ENCODE assay signal across 8 cellular contexts in genomic region chr5:65928341-65928752, GRCh38. TPM values are rescaled to one million over a fixed set of nuclear protein-coding genes. Genes with fewer than 3 reads are reported as not detected.
DNase-seq lines count a peak whose midpoint lies in the region; TF ChIP-seq lines count a peak whose summit lies in the region.

No MANE protein-coding gene starts in this region.

- CTCF ChIA-PET in CD4-positive, alpha-beta memory T cell (lab: Charles Lee; ENCODE audit: partially characterized antibody) = interaction anchor here (0.7 kb wide), 1 partner anchor 366 kb away, joined by 3 read pairs; the partner anchor contains the start of gene CENPK

- peak overlapping the region; percentile 95 to 99 (median 97) for H3K4me3 Mint-ChIP-seq in CD4-positive, alpha-beta memory T cell

- peak in 1 of 5 donors; percentile 6 for DNase-seq in CD4-positive, alpha-beta memory T cell
- DNase-seq in glomerular visceral epithelial cell (ENCODE audit: extremely low spot score) = no peak
- no peak for DNase-seq in T-helper 9 cell
- DNase-seq in occipital lobe (lab: John Stamatoyannopoulos, UW) = no peak
- no peak for DNase-seq in NK-92 treated with Interleukin-12 subunit alpha and Interleukin-12 subunit beta, amount 100 ng/mL, for 24 hours (lab: John Stamatoyannopoulos, UW)

- peak overlapping the region; percentile 89 to 99 (median 97) for H3K27ac Mint-ChIP-seq in CD4-positive, alpha-beta memory T cell

- H3K27me3 Mint-ChIP-seq in CD4-positive, alpha-beta memory T cell = no peaks in the 10 kb centered on the region

- WGBS in ectodermal cell, 2 experiments = 42 to 50% methylated on average over 2 to 5 of the region's 5 CpGs

- no peak for TF ChIP-seq EP300 in neural cell (conservative IDR thresholded peaks at IDR 0.05; ENCODE audit: poor library complexity, severe bottlenecking)

- H3K4me2 ChIP-seq in Loucy (ENCODE audit: low read depth, low read length, poor library complexity, severe bottlenecking) (peak overlapping the region; percentile 85), neural cell (ENCODE audit: low read length) (peak overlapping the region; percentile 82)

- H3K9me2 ChIP-seq in Loucy (replicated peaks; ENCODE audit: low read depth, low read length) (no peaks in the 10 kb centered on the region), neural cell (ENCODE audit: insufficient read depth, low read length) (no peaks in the 10 kb centered on the region)

- H2AFZ ChIP-seq in Loucy (ENCODE audit: low read length) (no peak overlapping the region), neural cell (ENCODE audit: low read depth, low read length) (no peak overlapping the region)

- no peaks in the 10 kb centered on the region for H3K27me3 ChIP-seq in CD4-positive, alpha-beta memory T cell (ENCODE audit: insufficient read depth, low read length)
- H3K27me3 ChIP-seq in Loucy (ENCODE audit: insufficient read depth, low read length, poor library complexity, severe bottlenecking) (no peaks in the 10 kb centered on the region), ectodermal cell (ENCODE audit: control insufficient read depth, insufficient read depth, low read length, poor library complexity, severe bottlenecking) (peaks cover 14% of the 10 kb centered on the region), neural cell (ENCODE audit: insufficient read depth, low read depth, low read length) (no peaks in the 10 kb centered on the region)

- peaks cover 26 to 80% (median 52%) of the 10 kb centered on the region in 4 donors for H3K4me1 Mint-ChIP-seq in CD4-positive, alpha-beta memory T cell

- H3K9ac ChIP-seq in Loucy (ENCODE audit: low read depth, low read length, poor library complexity, severe bottlenecking) = peak overlapping the region; percentile 96
- H3K9ac ChIP-seq in neural cell (ENCODE audit: low read length) = no peak overlapping the region

- H3K9me3 Mint-ChIP-seq in CD4-positive, alpha-beta memory T cell = no peaks in the 10 kb centered on the region

- peaks cover 14% of the 10 kb centered on the region; the same call in 1 of the 2 replicates for H3F3A ChIP-seq in Loucy (ENCODE audit: low read depth)
- H3F3A ChIP-seq in neural cell (ENCODE audit: insufficient read depth, low read length, poor library complexity, severe bottlenecking) = peaks cover 6% of the 10 kb centered on the region

- POLR2A ChIA-PET in CD4-positive, alpha-beta memory T cell (lab: Charles Lee; ENCODE audit: partially characterized antibody) = interaction anchor here (1.1 to 1.3 kb wide), 4 partner anchors 9 to 206 kb away, joined by 4 to 6 read pairs (median 4); partner anchors contain the start of genes NLN and SGTB

- no peaks in the 10 kb centered on the region for H3K9me3 ChIP-seq in CD4-positive, alpha-beta memory T cell (ENCODE audit: control insufficient read depth in 1 of 2, low read length in 2 of 2)
- H3K9me3 ChIP-seq in Loucy (ENCODE audit: insufficient read depth, low read depth, low read length) (no peaks in the 10 kb centered on the region), ectodermal cell (ENCODE audit: control insufficient read depth, low read length) (no peaks in the 10 kb centered on the region), neural cell (ENCODE audit: low read length) (no peaks in the 10 kb centered on the region)

- TF ChIP-seq CTCF in Loucy (conservative IDR thresholded peaks at IDR 0.05; ENCODE audit: low read length) (no peak), neural cell (IDR thresholded peaks at IDR 0.05; ENCODE audit: poor library complexity, severe bottlenecking) (no peak)

- intact Hi-C loops in CD4-positive, alpha-beta memory T cell (cut with micrococcal nuclease) = loop anchor here (5.0 kb wide), 3 partner anchors 34 to 366 kb away; partner anchors contain the start of genes CENPK and PPWD1

- H3K27ac ChIP-seq in CD4-positive, alpha-beta memory T cell (ENCODE audit: low read depth, low read length) = peak overlapping the region; percentile 95
- no peak overlapping the region for H3K27ac ChIP-seq in ectodermal cell (ENCODE audit: insufficient read depth, low read depth, low read length, poor library complexity, severe bottlenecking)
- no peak overlapping the region for H3K27ac ChIP-seq in neural cell (ENCODE audit: low read length)

- peaks cover 65% of the 10 kb centered on the region for H3K4me1 ChIP-seq in CD4-positive, alpha-beta memory T cell (ENCODE audit: insufficient read depth, low read length)
- H3K4me1 ChIP-seq in Loucy (ENCODE audit: insufficient read depth, low read length, poor library complexity, severe bottlenecking) (peaks cover 45% of the 10 kb centered on the region), ectodermal cell (ENCODE audit: control insufficient read depth, insufficient read depth, low read length) (peaks cover 8% of the 10 kb centered on the region)

- TF ChIP-seq RAD21 in neural cell (conservative IDR thresholded peaks at IDR 0.05) = no peak

- H4K20me1 ChIP-seq in Loucy (ENCODE audit: insufficient read depth, low read length, poor library complexity, severe bottlenecking) (peaks cover 65% of the 10 kb centered on the region), neural cell (ENCODE audit: insufficient read depth) (peaks cover 6% of the 10 kb centered on the region)

- peaks cover 4 to 48% of the 10 kb centered on the region in 2 donors for H3K36me3 Mint-ChIP-seq in CD4-positive, alpha-beta memory T cell

- H3K79me2 ChIP-seq in Loucy (ENCODE audit: insufficient read depth, low read length) = peaks cover 72% of the 10 kb centered on the region
- peaks cover 66% of the 10 kb centered on the region for H3K79me2 ChIP-seq in neural cell (replicated peaks; ENCODE audit: insufficient read depth, low read length)

- no peaks in the 10 kb centered on the region for H3K36me3 ChIP-seq in CD4-positive, alpha-beta memory T cell (ENCODE audit: insufficient read depth, low read length)
- H3K36me3 ChIP-seq in Loucy (ENCODE audit: insufficient read depth, low read length) (no peaks in the 10 kb centered on the region), ectodermal cell (ENCODE audit: control insufficient read depth, insufficient read depth, low read length) (no peaks in the 10 kb centered on the region), neural cell (ENCODE audit: insufficient read depth, low read length) (no peaks in the 10 kb centered on the region)

- H3K4me3 ChIP-seq in CD4-positive, alpha-beta memory T cell (ENCODE audit: low read length in 2 of 2) = peak overlapping the region; percentile 75 to 80
- H3K4me3 ChIP-seq in Loucy (ENCODE audit: low read length, poor library complexity, severe bottlenecking) (peak overlapping the region; percentile 95), ectodermal cell (ENCODE audit: insufficient read depth, low read depth, low read length) (peak overlapping the region; percentile 80), neural cell (ENCODE audit: low read length) (peak overlapping the region; percentile 85)

TF ChIP-seq in neural cell, 6 proteins besides CTCF, POLR2A, EP300 and RAD21:
- TF ChIP-seq EZH2 (IDR thresholded peaks at IDR 0.05; ENCODE audit: borderline replicate concordance, insufficient read depth, low read length, poor library complexity, severe bottlenecking) (no peak), MXI1 (conservative IDR thresholded peaks at IDR 0.05; ENCODE audit: poor library complexity, severe bottlenecking) (no peak), REST (IDR thresholded peaks at IDR 0.05; ENCODE audit: borderline replicate concordance) (no peak), SMC3 (conservative IDR thresholded peaks at IDR 0.05; ENCODE audit: poor library complexity) (no peak), POLR2AphosphoS5 (IDR thresholded peaks at IDR 0.05) (no peak), TAF1 (IDR thresholded peaks at IDR 0.05; ENCODE audit: low read depth) (no peak)

RNA-seq across cellular contexts. Expression of gene ERBIN, which starts 2.0 kb away (rescaled TPM):
- total RNA-seq in CD4-positive, alpha-beta memory T cell = 10 to 100 TPM; 96.7 to 98.7 TPM
- 10 to 100 TPM; 30.6 to 47.8 TPM for polyA plus RNA-seq in CD4-positive, alpha-beta memory T cell
- 34.4 TPM for polyA plus RNA-seq in ectodermal cell (2013, experiment 1 of 4)
- polyA plus RNA-seq in ectodermal cell (2013, experiment 2 of 4) = 40.2 TPM
- polyA plus RNA-seq in ectodermal cell (2013, experiment 3 of 4) = 26.7 TPM
- polyA plus RNA-seq in ectodermal cell (2013, experiment 4 of 4) = 30.6 TPM
- polyA plus RNA-seq in neural cell = 28.4 and 32.7 TPM in 2 replicates
- polyA minus RNA-seq in neural cell = 110 and 118 TPM in 2 replicates
- total RNA-seq in occipital lobe = 88.3 TPM
